ENCODE assay signal across 8 cellular contexts in genomic region chr16:68776821-68777485, GRCh38. TPM values are rescaled to one million over a fixed set of nuclear protein-coding genes. Genes with fewer than 3 reads are reported as not detected.
DNase-seq lines count a peak whose midpoint lies in the region; ATAC-seq and TF ChIP-seq lines count a peak whose summit lies in the region.

No MANE protein-coding gene starts in this region.

- POLR2A ChIA-PET in activated CD4-positive, alpha-beta T cell treated with anti-CD3 and anti-CD28 coated beads for 36 hours (lab: Charles Lee), result interaction anchor here (0.6 kb wide), 1 partner anchor 933 kb away, joined by 4 read pairs; no protein-coding TSS in a partner anchor
- POLR2A ChIA-PET in activated CD4-positive, alpha-beta memory T cell treated with anti-CD3 and anti-CD28 coated beads for 36 hours (lab: Charles Lee), result interaction anchor here (1.0 kb wide), 1 partner anchor 20 kb away, joined by 4 read pairs; no protein-coding TSS in a partner anchor
- POLR2A ChIA-PET in SK-N-SH (lab: Yijun Ruan, JAX), result no interaction called here

- H3K36me3 Mint-ChIP-seq in activated CD4-positive, alpha-beta T cell treated with anti-CD3 and anti-CD28 coated beads for 36 hours (ENCODE audit: low read depth), result no peaks in the 10 kb centered on the region
- H3K36me3 Mint-ChIP-seq in activated CD4-positive, alpha-beta memory T cell treated with anti-CD3 and anti-CD28 coated beads for 36 hours, result no peaks in the 10 kb centered on the region

- no peaks in the 10 kb centered on the region; the same call in 1 of the 2 replicates for H3K27me3 ChIP-seq in SK-N-SH (ENCODE audit: insufficient read depth)

- H3K9me2 ChIP-seq in SK-N-SH, result no peaks in the 10 kb centered on the region

- H3K9ac ChIP-seq in SK-N-SH, result no peak overlapping the region

- ATAC-seq in activated CD4-positive, alpha-beta T cell treated with anti-CD3 and anti-CD28 coated beads for 36 hours, result peak; percentile 86
- ATAC-seq in HG02943 (IDR thresholded peaks at IDR 0.05; ENCODE audit: low read depth, unreplicated experiment) (peak; percentile 75), left cardiac atrium (no peak)

- DNase-seq in activated CD4-positive, alpha-beta T cell treated with anti-CD3 and anti-CD28 coated beads for 36 hours, result peak; percentile 48
- no peak for DNase-seq in activated CD4-positive, alpha-beta T cell treated with anti-CD3 and anti-CD28 coated beads, Interleukin-2, amount 50 U/mL, for 4 hours
- DNase-seq in activated CD4-positive, alpha-beta memory T cell treated with anti-CD3 and anti-CD28 coated beads for 36 hours, result peak; percentile 49
- peak; percentile 56 for DNase-seq in stimulated activated CD8-positive, alpha-beta memory T cell treated with anti-CD3 and anti-CD28 coated beads, Interleukin-4, amount 100 ng/mL, for 48 hours
- DNase-seq in DMS79 treated with DMSO at 0.1 percent for 48 hours (lab: John Stamatoyannopoulos, UW), result no peak
- DNase-seq in left cardiac atrium, result no peak
- DNase-seq in SK-N-SH, result no peak

- intact Hi-C loops in activated CD4-positive, alpha-beta T cell treated with anti-CD3 and anti-CD28 coated beads for 36 hours (cut with DNase I, micrococcal nuclease), result no loop called here
- intact Hi-C loops in activated CD4-positive, alpha-beta memory T cell treated with anti-CD3 and anti-CD28 coated beads for 36 hours (cut with micrococcal nuclease), result no loop called here
- intact Hi-C loops in left cardiac atrium (cut with DNase I), result no loop called here

- H3K4me2 ChIP-seq in SK-N-SH, result no peak overlapping the region

- no peak overlapping the region for H3K27ac ChIP-seq in SK-N-SH (ENCODE audit: low read depth in 2 of 2, low read length in 1 of 2)

- 52% methylated on average over 3 of the region's 6 CpGs for WGBS in SK-N-SH (ENCODE audit: low lambda C conversion rate)

- H4K20me1 ChIP-seq in SK-N-SH (ENCODE audit: insufficient read depth), result no peaks in the 10 kb centered on the region

- H3K4me3 ChIP-seq in SK-N-SH (ENCODE audit: low read depth in 2 of 2, low read length in 1 of 2), result no peak overlapping the region

- no peak for TF ChIP-seq EP300 in SK-N-SH (IDR thresholded peaks at IDR 0.05; ENCODE audit: borderline replicate concordance in 1 of 2, low read depth in 1 of 2, low read length in 1 of 2)

- TF ChIP-seq CTCF in SK-N-SH (IDR thresholded peaks at IDR 0.05), result no peak

- peaks cover 2% of the 10 kb centered on the region for H3K27me3 Mint-ChIP-seq in activated CD4-positive, alpha-beta T cell treated with anti-CD3 and anti-CD28 coated beads for 36 hours
- H3K27me3 Mint-ChIP-seq in activated CD4-positive, alpha-beta memory T cell treated with anti-CD3 and anti-CD28 coated beads for 36 hours, result peaks cover 1% of the 10 kb centered on the region

- peaks cover 8% of the 10 kb centered on the region for H3K4me1 Mint-ChIP-seq in activated CD4-positive, alpha-beta T cell treated with anti-CD3 and anti-CD28 coated beads for 36 hours
- peaks cover 6% of the 10 kb centered on the region for H3K4me1 Mint-ChIP-seq in activated CD4-positive, alpha-beta memory T cell treated with anti-CD3 and anti-CD28 coated beads for 36 hours (ENCODE audit: low read depth)

- H3K9me3 Mint-ChIP-seq in activated CD4-positive, alpha-beta T cell treated with anti-CD3 and anti-CD28 coated beads for 36 hours (ENCODE audit: low read depth), result no peaks in the 10 kb centered on the region
- H3K9me3 Mint-ChIP-seq in activated CD4-positive, alpha-beta memory T cell treated with anti-CD3 and anti-CD28 coated beads for 36 hours, result no peaks in the 10 kb centered on the region

- no peaks in the 10 kb centered on the region for H3F3A ChIP-seq in SK-N-SH (replicated peaks; ENCODE audit: insufficient read depth)

- no peaks in the 10 kb centered on the region for H3K36me3 ChIP-seq in SK-N-SH (replicated peaks in 1 of 2; ENCODE audit: control insufficient read depth in 1 of 2, insufficient read depth in 2 of 2, low read length in 1 of 2)

- no peak for TF ChIP-seq RAD21 in SK-N-SH (IDR thresholded peaks at IDR 0.05; ENCODE audit: low read length)

- H2AFZ ChIP-seq in SK-N-SH (ENCODE audit: low read depth), result no peak overlapping the region

- H3K4me3 Mint-ChIP-seq in activated CD4-positive, alpha-beta T cell treated with anti-CD3 and anti-CD28 coated beads for 36 hours, result no peak overlapping the region
- H3K4me3 Mint-ChIP-seq in activated CD4-positive, alpha-beta memory T cell treated with anti-CD3 and anti-CD28 coated beads for 36 hours, result no peak overlapping the region

- no peaks in the 10 kb centered on the region for H3K79me2 ChIP-seq in SK-N-SH (ENCODE audit: insufficient read depth)

- peaks cover 0 to 3% of the 10 kb centered on the region in 2 experiments; a peak in 1 of 4 replicates for H3K4me1 ChIP-seq in SK-N-SH (ENCODE audit: control insufficient read depth in 1 of 2, insufficient read depth in 2 of 2, low read depth in 1 of 2, low read length in 1 of 2)

- H3K27ac Mint-ChIP-seq in activated CD4-positive, alpha-beta T cell treated with anti-CD3 and anti-CD28 coated beads for 36 hours, result no peak overlapping the region
- peak overlapping the region; percentile 13 for H3K27ac Mint-ChIP-seq in activated CD4-positive, alpha-beta memory T cell treated with anti-CD3 and anti-CD28 coated beads for 36 hours

- H3K9me3 ChIP-seq in SK-N-SH, result no peaks in the 10 kb centered on the region

- CTCF ChIA-PET in activated CD4-positive, alpha-beta T cell treated with anti-CD3 and anti-CD28 coated beads for 36 hours (lab: Charles Lee), result interaction anchor here (0.6 kb wide), 1 partner anchor 51 kb away, joined by 3 read pairs; no protein-coding TSS in a partner anchor
- CTCF ChIA-PET in activated CD4-positive, alpha-beta memory T cell treated with anti-CD3 and anti-CD28 coated beads for 36 hours (lab: Charles Lee), result interaction anchor here (0.5 to 1.1 kb wide), 2 partner anchors 267 to 674 kb away, joined by 3 to 5 read pairs; no protein-coding TSS in a partner anchor
- CTCF ChIA-PET in SK-N-SH (lab: Yijun Ruan, JAX), result interaction anchor here (1.3 to 2.3 kb wide), 3 partner anchors 9 to 186 kb away, joined by 4 to 6 read pairs (median 5); no protein-coding TSS in a partner anchor

TF ChIP-seq in SK-N-SH, 30 proteins besides CTCF, POLR2A, EP300 and RAD21 (continues in another document):
- TF ChIP-seq GATA2 (CRISPR knock-in tag; IDR thresholded peaks at IDR 0.05) (no peak), CHD2 (IDR thresholded peaks at IDR 0.05; ENCODE audit: low read length, partially characterized antibody) (no peak), EZH2phosphoT487 (IDR thresholded peaks at IDR 0.05; ENCODE audit: borderline replicate concordance, low read depth) (no peak), IRF3 (IDR thresholded peaks at IDR 0.05; ENCODE audit: low read depth, low read length) (no peak), MXI1 (IDR thresholded peaks at IDR 0.05; ENCODE audit: low read depth, low read length) (no peak), FOXM1 (IDR thresholded peaks at IDR 0.05; ENCODE audit: low read depth) (no peak), ELF1 (IDR thresholded peaks at IDR 0.05) (no peak), REST (IDR thresholded peaks at IDR 0.05; ENCODE audit: low read depth, low read length) (no peak), SIN3A (IDR thresholded peaks at IDR 0.05; ENCODE audit: borderline replicate concordance, low read depth, low read length) (no peak), MEF2A (IDR thresholded peaks at IDR 0.05; ENCODE audit: borderline replicate concordance, low read depth) (no peak), NRF1 (IDR thresholded peaks at IDR 0.05; ENCODE audit: low read depth, low read length) (no peak), JUND (IDR thresholded peaks at IDR 0.05) (no peak), RXRA (IDR thresholded peaks at IDR 0.05; ENCODE audit: borderline replicate concordance, low read depth) (no peak), NFIC (IDR thresholded peaks at IDR 0.05; ENCODE audit: borderline replicate concordance) (no peak), RCOR1 (IDR thresholded peaks at IDR 0.05; ENCODE audit: low read length) (no peak)

RNA-seq across cellular contexts. Expression of gene CDH1, which starts 39.9 kb away (rescaled TPM):
- 1 to 10 TPM; 4.5 to 9.1 TPM for total RNA-seq in activated CD4-positive, alpha-beta T cell treated with anti-CD3 and anti-CD28 coated beads for 36 hours
- 1 to 10 TPM; 2.4 to 3.1 TPM for total RNA-seq in activated CD4-positive, alpha-beta memory T cell treated with anti-CD3 and anti-CD28 coated beads for 36 hours
- total RNA-seq in left cardiac atrium, result under 1 TPM; 0.03 to 0.16 TPM
- not detected in 2 replicates for polyA plus RNA-seq in SK-N-SH (2012; rRNA removed)
- polyA plus RNA-seq in SK-N-SH (2012; cell fraction: cytosol; rRNA removed), result 0.01 TPM in 1 of 2 replicates, not detected in the other
- polyA plus RNA-seq in SK-N-SH (2012; cell fraction: nucleus; rRNA removed), result not detected in 2 replicates

Comparison
In these comparisons a context has a peak if more than half of its experiments do, and no peak if none do; other contexts are left out.
1. DNase-seq: peak in activated CD4-positive, alpha-beta T cell treated with anti-CD3 and anti-CD28 coated beads for 36 hours (single experiment), activated CD4-positive, alpha-beta memory T cell treated with anti-CD3 and anti-CD28 coated beads for 36 hours (single experiment) and stimulated activated CD8-positive, alpha-beta memory T cell treated with anti-CD3 and anti-CD28 coated beads, Interleukin-4, amount 100 ng/mL, for 48 hours (single experiment); none in activated CD4-positive, alpha-beta T cell treated with anti-CD3 and anti-CD28 coated beads, Interleukin-2, amount 50 U/mL, for 4 hours (0 of 2), DMS79 treated with DMSO at 0.1 percent for 48 hours (single experiment), left cardiac atrium (single experiment) and SK-N-SH (single experiment).
2. ATAC-seq: peak in activated CD4-positive, alpha-beta T cell treated with anti-CD3 and anti-CD28 coated beads for 36 hours (single experiment) and HG02943 (single experiment); none in left cardiac atrium (0 of 2).